Comparison of ENCODE assay signal across 8 cellular contexts in genomic region chr14:24146978-24147760, GRCh38. TPM values are rescaled to one million over a fixed set of nuclear protein-coding genes. Genes with fewer than 3 reads are reported as not detected.
DNase-seq lines count a peak whose midpoint lies in the region; ATAC-seq and TF ChIP-seq lines count a peak whose summit lies in the region.

Gene RNF31 (plus strand): TSS chr14:24147498. CDS start chr14:24147699, 201 bp downstream.

- CTCF ChIA-PET in Calu3 (lab: Charles Lee), result interaction anchor here (0.6 to 2.9 kb wide), 12 partner anchors 8 to 668 kb away, joined by 3 to 24 read pairs (median 4); partner anchors contain the start of genes DCAF11, DHRS1, IRF9 and NOP9

- no peak within 1 kb of the TSS for H2AFZ ChIP-seq in OCI-LY1 (ENCODE audit: low read length)

- H3K9me3 ChIP-seq in HUES64 (ENCODE audit: insufficient read depth, low read depth, low read length) (no peaks in the 10 kb centered on the region), OCI-LY1 (ENCODE audit: low read length) (no peaks in the 10 kb centered on the region)

- H3K27ac ChIP-seq in HUES64 (ENCODE audit: low read depth, low read length) (peak within 1 kb of the TSS; percentile 54), OCI-LY1 (ENCODE audit: low read depth, low read length, poor library complexity, severe bottlenecking) (peak within 1 kb of the TSS; percentile 82)

- H3K4me3 ChIP-seq in HUES64 (ENCODE audit: low read length) (peak within 1 kb of the TSS; percentile 92), OCI-LY1 (ENCODE audit: low read depth, low read length, poor library complexity, severe bottlenecking) (peak within 1 kb of the TSS; percentile 97)

- H3K27me3 Mint-ChIP-seq in Calu3 (ENCODE audit: unreplicated experiment), result no peaks in the 10 kb centered on the region
- H3K27me3 Mint-ChIP-seq in endothelial cell (ENCODE audit: unreplicated experiment), result peaks cover 17% of the 10 kb centered on the region

- H3K4me2 ChIP-seq in OCI-LY1 (ENCODE audit: low read length), result peak within 1 kb of the TSS; percentile 98

- peaks cover 55% of the 10 kb centered on the region for H3K36me3 ChIP-seq in HUES64 (ENCODE audit: insufficient read depth, low read length)
- peaks cover 60% of the 10 kb centered on the region for H3K36me3 ChIP-seq in OCI-LY1 (ENCODE audit: insufficient read depth, low read length)

- H3K9me3 Mint-ChIP-seq in Calu3 (ENCODE audit: low read depth, unreplicated experiment) (no peaks in the 10 kb centered on the region), endothelial cell (ENCODE audit: unreplicated experiment) (no peaks in the 10 kb centered on the region)

- H3K27me3 ChIP-seq in HUES64 (ENCODE audit: insufficient read depth, low read length) (no peaks in the 10 kb centered on the region), OCI-LY1 (ENCODE audit: insufficient read depth, low read length) (no peaks in the 10 kb centered on the region)

- TF ChIP-seq CTCF in Calu3 (IDR thresholded peaks at IDR 0.05; ENCODE audit: unreplicated experiment) (no peak), OCI-LY1 (IDR thresholded peaks at IDR 0.05; ENCODE audit: low read length) (no peak), endothelial cell (IDR thresholded peaks at IDR 0.05; ENCODE audit: unreplicated experiment) (no peak)

- peak within 1 kb of the TSS; percentile 83 for H3K9ac ChIP-seq in HUES64 (ENCODE audit: low read depth, low read length)
- H3K9ac ChIP-seq in OCI-LY1 (ENCODE audit: low read length), result peak within 1 kb of the TSS; percentile 99

- peak; percentile 96 for DNase-seq in Calu3
- peak; percentile 97 for DNase-seq in activated CD8-positive, alpha-beta memory T cell treated with anti-CD3 and anti-CD28 coated beads, Interleukin-2, amount 50 U/mL, for 4 hours
- peak; percentile 90 for DNase-seq in endothelial cell (ENCODE audit: low spot score)
- peak; percentile 94 for DNase-seq in middle frontal gyrus (ENCODE audit: extremely low spot score, low spot score)
- peak; percentile 96 to 97 for DNase-seq in stimulated activated CD8-positive, alpha-beta memory T cell treated with anti-CD3 and anti-CD28 coated beads, Interleukin-2, amount 100 ng/mL, for 48 hours (ENCODE audit: low read depth in 2 of 2)

- peaks cover 50% of the 10 kb centered on the region for H3K36me3 Mint-ChIP-seq in Calu3 (ENCODE audit: insufficient read depth, unreplicated experiment)
- peaks cover 39% of the 10 kb centered on the region for H3K36me3 Mint-ChIP-seq in endothelial cell (ENCODE audit: low read depth, unreplicated experiment)

- H3K4me1 ChIP-seq in HUES64 (ENCODE audit: insufficient read depth, low read length), result peaks cover 10% of the 10 kb centered on the region; the same call in 1 of the 2 replicates
- H3K4me1 ChIP-seq in OCI-LY1 (ENCODE audit: insufficient read depth, low read length, severe bottlenecking), result peaks cover 23% of the 10 kb centered on the region

- H4K20me1 ChIP-seq in OCI-LY1 (ENCODE audit: insufficient read depth, low read length), result no peaks in the 10 kb centered on the region

- H3K27ac Mint-ChIP-seq in Calu3 (ENCODE audit: unreplicated experiment) (peak within 1 kb of the TSS; percentile 77), endothelial cell (ENCODE audit: unreplicated experiment) (peak within 1 kb of the TSS; percentile 89)

- H3K79me2 ChIP-seq in OCI-LY1 (ENCODE audit: insufficient read depth, low read length), result peaks cover 6% of the 10 kb centered on the region; the same call in 1 of the 2 replicates

- H3K4me3 Mint-ChIP-seq in Calu3 (ENCODE audit: low read depth, unreplicated experiment) (peak within 1 kb of the TSS; percentile 89), endothelial cell (ENCODE audit: unreplicated experiment) (peak within 1 kb of the TSS; percentile 96)

- no peaks in the 10 kb centered on the region for H3F3A ChIP-seq in OCI-LY1 (ENCODE audit: insufficient read depth, low read length)

- no TSS peak for BruUV-seq in Calu3 (replicated peaks; lab: Mats Ljungman, UMichigan)

- intact Hi-C loops in Calu3 (cut with micrococcal nuclease; ENCODE audit: unreplicated experiment), result loop anchor here (2.0 kb wide), 1 partner anchor 14 kb away; the partner anchor contains the start of gene IRF9

- no peaks in the 10 kb centered on the region for H3K9me2 ChIP-seq in OCI-LY1 (ENCODE audit: low read depth, low read length)

- under 1% methylated on average over 57 of the region's 57 CpGs for WGBS in HUES64

- peaks cover 35% of the 10 kb centered on the region for H3K4me1 Mint-ChIP-seq in Calu3 (ENCODE audit: low read depth, unreplicated experiment)
- H3K4me1 Mint-ChIP-seq in endothelial cell (ENCODE audit: unreplicated experiment), result peaks cover 27% of the 10 kb centered on the region

- ATAC-seq in GM21447 (IDR thresholded peaks at IDR 0.05; ENCODE audit: unreplicated experiment), result peak; percentile 82

RNA-seq across cellular contexts. Expression of gene RNF31, which starts in this region (rescaled TPM):
- total RNA-seq in Calu3 (2022) (95.9 and 103 TPM in 2 replicates), endothelial cell (ENCODE audit: unreplicated experiment) (90.2 TPM)
- 33.3 TPM for polyA plus RNA-seq in HUES64 (2013, experiment 1 of 2)
- polyA plus RNA-seq in HUES64 (2013, experiment 2 of 2), result 43.2 TPM

Comparison
In these comparisons a context has a peak if more than half of its experiments do, and no peak if none do; other contexts are left out.
1. Peak in every context shown above with its lines: DNase-seq, ATAC-seq, H3K4me3 ChIP-seq and H3K27ac ChIP-seq.